In genomic region chr15:75068748-75069147, GRCh38 we compare ENCODE assay signal across 1 cellular context.
TF ChIP-seq lines count a peak whose summit lies in the region.

No MANE protein-coding gene starts in this region.

TF ChIP-seq in K562, 482 proteins besides CTCF, POLR2A, EP300 and RAD21:
- TF ChIP-seq SMAD2 (IDR thresholded peaks at IDR 0.05; ENCODE audit: low read depth, low read length): no peak
- TF ChIP-seq CBFA2T2 (conservative IDR thresholded peaks at IDR 0.05): no peak
- TF ChIP-seq PRMT5 (CRISPR knock-in tag; IDR thresholded peaks at IDR 0.05): no peak
- 0 out of 2 replicates have a peak, but pooled peaks have one; percentile 31 for TF ChIP-seq BCOR (IDR thresholded peaks at IDR 0.05)
- no peak for TF ChIP-seq PTTG1 (tag; IDR thresholded peaks at IDR 0.05; ENCODE audit: low read depth)
- no peak for TF ChIP-seq PHF8 (IDR thresholded peaks at IDR 0.05; ENCODE audit: borderline replicate concordance, low read length)
- TF ChIP-seq RCOR1 (IDR thresholded peaks at IDR 0.05; ENCODE audit: borderline replicate concordance in 1 of 2, low read depth in 2 of 2, low read length in 2 of 2): no peak
- no peak for TF ChIP-seq ATF1 (CRISPR knock-in tag; IDR thresholded peaks at IDR 0.05)
- no peak for TF ChIP-seq ATF1 (tag; IDR thresholded peaks at IDR 0.05)
- no peak for TF ChIP-seq TAF9B (IDR thresholded peaks at IDR 0.05; ENCODE audit: partially characterized antibody)
- no peak for TF ChIP-seq PCBP2 (IDR thresholded peaks at IDR 0.05; ENCODE audit: low read depth, low read length, poor library complexity, severe bottlenecking)
- no peak for TF ChIP-seq YY1 (IDR thresholded peaks at IDR 0.05; ENCODE audit: borderline replicate concordance in 1 of 3, control insufficient read depth in 1 of 3, extremely low read depth in 1 of 3, insufficient read depth in 3 of 3, insufficient read length in 1 of 3, insufficient replicate concordance in 2 of 3, low read depth in 1 of 3, low read length in 2 of 3)
- TF ChIP-seq RBM25 (IDR thresholded peaks at IDR 0.05; ENCODE audit: low read depth, low read length, severe bottlenecking): peak; percentile 54
- TF ChIP-seq MXI1 (IDR thresholded peaks at IDR 0.05; ENCODE audit: low read depth, low read length): no peak
- TF ChIP-seq ZNF696 (CRISPR knock-in tag; conservative IDR thresholded peaks at IDR 0.05): no peak
